ENCODE assay signal across 8 cellular contexts in the genomic region with DNA sequence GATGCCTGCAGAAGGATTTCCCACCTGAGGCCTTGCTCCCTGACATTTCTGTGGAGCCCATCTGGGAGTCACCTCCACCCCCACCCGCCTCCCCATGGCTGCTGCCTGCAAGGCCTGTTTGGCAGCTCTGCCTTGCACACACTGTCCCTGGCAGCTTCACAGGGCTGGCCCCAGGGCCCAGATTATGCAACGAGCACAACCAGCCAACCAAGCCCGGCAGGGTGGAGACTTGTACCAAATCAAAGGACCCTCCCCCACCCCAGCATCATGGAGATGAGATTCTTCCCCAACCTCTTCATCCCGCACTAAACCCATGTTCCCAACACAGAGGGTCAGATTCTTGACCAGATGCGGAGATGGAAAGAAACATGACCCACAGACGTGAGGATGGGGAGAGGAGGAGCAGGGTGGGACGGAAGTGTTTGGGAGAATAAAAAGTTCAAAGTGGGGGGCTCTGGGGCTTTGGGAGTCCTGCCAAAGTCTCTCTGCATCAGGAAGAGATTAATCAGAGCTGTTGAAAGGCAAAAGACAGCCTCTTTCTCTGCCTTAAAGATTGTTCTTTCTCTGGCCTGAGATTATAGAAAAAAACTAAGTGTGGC. TPM values are rescaled to one million over a fixed set of nuclear protein-coding genes. Genes with fewer than 3 reads are reported as not detected.
DNase-seq lines count a peak whose midpoint lies in the region; ATAC-seq and TF ChIP-seq lines count a peak whose summit lies in the region.

No MANE protein-coding gene starts in this region.

- H3K27me3 ChIP-seq in BJ (ENCODE audit: control insufficient read depth, insufficient read depth, low read length) (no peaks in the 10 kb centered on the region), transverse colon (no peaks in the 10 kb centered on the region), SJCRH30 (no peaks in the 10 kb centered on the region)

- TF ChIP-seq EP300 in Ishikawa (IDR thresholded peaks at IDR 0.05; ENCODE audit: borderline replicate concordance), result no peak
- no peak for TF ChIP-seq EP300 in transverse colon (IDR thresholded peaks at IDR 0.05; ENCODE audit: low read depth)

- POLR2A ChIA-PET in BJ (lab: Charles Lee), result interaction anchor here (0.7 kb wide), 1 partner anchor 10 kb away, joined by 6 read pairs; no protein-coding TSS in a partner anchor

- ATAC-seq in GM19455 (IDR thresholded peaks at IDR 0.05; ENCODE audit: unreplicated experiment), result no peak

- TF ChIP-seq CTCF in BJ (IDR thresholded peaks at IDR 0.05; ENCODE audit: insufficient read depth, low read depth, low read length) (no peak), lower leg skin (IDR thresholded peaks at IDR 0.05) (no peak), transverse colon (IDR thresholded peaks at IDR 0.05) (no peak)

- H3K4me1 ChIP-seq in transverse colon (peaks cover 29 to 62% (median 49%) of the 10 kb centered on the region in 4 donors), SJCRH30 (peaks cover 9% of the 10 kb centered on the region; the same call in 1 of the 2 replicates)

- in situ Hi-C loops in transverse colon (cut with MboI; ENCODE audit: low pct_ligation_motif_present in 1 of 4, low pct_unique_long_range_greater_than_20kb in 1 of 4, low sequenced_read_pairs in 3 of 4), result no loop called here

- H3K36me3 ChIP-seq in BJ (ENCODE audit: control insufficient read depth, insufficient read depth, low read length) (peaks cover 14% of the 10 kb centered on the region), transverse colon (peaks cover 0 to 20% (median 6%) of the 10 kb centered on the region in 4 donors), SJCRH30 (peaks cover 3% of the 10 kb centered on the region; the same call in 1 of the 2 replicates)

- no peak for TF ChIP-seq RAD21 in Ishikawa (IDR thresholded peaks at IDR 0.05; ENCODE audit: low read depth)

- intact Hi-C loops in lower leg skin (cut with DNase I; ENCODE audit: low total_unique reads), result no loop called here
- intact Hi-C loops in transverse colon (cut with DNase I; ENCODE audit: low total_unique reads), result no loop called here

- CTCF ChIA-PET in BJ (lab: Yijun Ruan, JAX), result interaction anchor here (0.8 to 3.0 kb wide), 5 partner anchors 9 to 43 kb away, joined by 3 to 11 read pairs (median 4); a partner anchor contains a TSS

- H3K9me3 ChIP-seq in transverse colon (no peaks in the 10 kb centered on the region), SJCRH30 (replicated peaks) (no peaks in the 10 kb centered on the region)

- DNase-seq in BJ (ENCODE audit: low read depth), result peak; percentile 34
- DNase-seq in cerebellar cortex (ENCODE audit: low spot score), result peak; percentile 96
- DNase-seq in lower leg skin (ENCODE audit: low spot score in 2 of 2), result peak; percentile 96 to 99
- DNase-seq in transverse colon, result peak; percentile 82
- no peak for DNase-seq in SJCRH30
- no peak for DNase-seq in kidney tubule cell (ENCODE audit: low spot score)

- TF ChIP-seq POLR2A in lower leg skin (IDR thresholded peaks at IDR 0.05), result no peak
- no peak for TF ChIP-seq POLR2A in transverse colon (IDR thresholded peaks at IDR 0.05)

- no peak overlapping the region for H3K4me3 ChIP-seq in BJ (ENCODE audit: low read depth, low read length)
- H3K4me3 ChIP-seq in lower leg skin (ENCODE audit: low read depth, poor library complexity, severe bottlenecking), result no peak overlapping the region
- H3K4me3 ChIP-seq in transverse colon, result peak overlapping the region in 1 of 4 donors; percentile 28
- no peak overlapping the region for H3K4me3 ChIP-seq in SJCRH30

- WGBS in lower leg skin, 2 donors, result 13 to 29% methylated on average over 7 of the region's 7 CpGs
- WGBS in transverse colon (ENCODE audit: low coverage in 1 of 2), 2 donors, result 27 to 81% methylated on average over 3 to 7 of the region's 7 CpGs

- H3K27ac ChIP-seq in transverse colon (peak overlapping the region; percentile 96 to 99 (median 97)), SJCRH30 (no peak overlapping the region)

TF ChIP-seq in Ishikawa, 13 proteins besides CTCF, POLR2A, EP300 and RAD21:
- TF ChIP-seq EGR1 (IDR thresholded peaks at IDR 0.05) (no peak), CEBPB (IDR thresholded peaks at IDR 0.05) (0 out of 2 replicates have a peak, but pooled peaks have one; percentile 15)

RNA-seq across cellular contexts. Expression of a gene that starts 3.8 kb away (rescaled TPM):
- 57.6 and 80.0 TPM in 2 replicates for polyA plus RNA-seq in BJ (2011; rRNA removed)
- polyA minus RNA-seq in BJ (2011; rRNA and poly(A)+ RNA removed), result 50.7 and 78.8 TPM in 2 replicates
- 100 to 1,000 TPM; 235 to 310 (median 272) TPM for total RNA-seq in lower leg skin
- total RNA-seq in transverse colon, result 100 to 1,000 TPM in 3 of 4 donors, 10 to 100 TPM in 1; 99.0 to 130 (median 109) TPM
- total RNA-seq in SJCRH30 (2014; rRNA removed; shearing (Covaris generic)), result 35.7 and 38.5 TPM in 2 replicates

RNA-seq across cellular contexts. Expression of a gene that starts 11.2 kb away (rescaled TPM):
- polyA plus RNA-seq in BJ (2011; rRNA removed), result 36.3 and 42.1 TPM in 2 replicates
- polyA minus RNA-seq in BJ (2011; rRNA and poly(A)+ RNA removed), result 38.8 and 48.5 TPM in 2 replicates
- total RNA-seq in lower leg skin (10 to 100 TPM; 28.4 to 76.8 (median 47.2) TPM), transverse colon (10 to 100 TPM; 17.7 to 45.9 (median 34.6) TPM)
- 34.9 and 35.1 TPM in 2 replicates for total RNA-seq in SJCRH30 (2014; rRNA removed; shearing (Covaris generic))

RNA-seq across cellular contexts. Expression of a gene that starts 11.5 kb away (rescaled TPM):
- polyA plus RNA-seq in BJ (2011; rRNA removed), result 149 and 151 TPM in 2 replicates
- 75.7 and 136 TPM in 2 replicates for polyA minus RNA-seq in BJ (2011; rRNA and poly(A)+ RNA removed)
- total RNA-seq in lower leg skin (100 to 1,000 TPM in 1 of 4 donors, 10 to 100 TPM in 3; 68.9 to 126 (median 88.7) TPM), transverse colon (100 to 1,000 TPM in 1 of 4 donors, 10 to 100 TPM in 3; 63.2 to 131 (median 77.9) TPM)
- total RNA-seq in SJCRH30 (2014; rRNA removed; shearing (Covaris generic)), result 52.7 and 64.8 TPM in 2 replicates

RNA-seq across cellular contexts. Expression of a gene that starts 34.8 kb away (rescaled TPM):
- polyA plus RNA-seq in BJ (2011; rRNA removed), result not detected in 2 replicates
- polyA minus RNA-seq in BJ (2011; rRNA and poly(A)+ RNA removed), result not detected in 2 replicates
- total RNA-seq in lower leg skin, result not detected
- not detected for total RNA-seq in transverse colon
- not detected in 2 replicates for total RNA-seq in SJCRH30 (2014; rRNA removed; shearing (Covaris generic))

RNA-seq across cellular contexts. Expression of a gene that starts 43.1 kb away (rescaled TPM):
- not detected in 2 replicates for polyA plus RNA-seq in BJ (2011; rRNA removed)
- polyA minus RNA-seq in BJ (2011; rRNA and poly(A)+ RNA removed), result not detected in 2 replicates
- total RNA-seq in lower leg skin, result not detected
- not detected for total RNA-seq in transverse colon
- total RNA-seq in SJCRH30 (2014; rRNA removed; shearing (Covaris generic)), result not detected in 2 replicates

Comparison
In these comparisons a context has a peak if more than half of its experiments do, and no peak if none do; other contexts are left out.
1. DNase-seq: peak in BJ (single experiment), cerebellar cortex (single experiment), lower leg skin (2 of 2) and transverse colon (single experiment); none in SJCRH30 (0 of 2) and kidney tubule cell (single experiment).